ENCODE assay signal across 12 cellular contexts in genomic region chr1:207282049-207282448, GRCh38. TPM values are rescaled to one million over a fixed set of nuclear protein-coding genes. Genes with fewer than 3 reads are reported as not detected.
DNase-seq lines count a peak whose midpoint lies in the region; ATAC-seq, FAIRE-seq and TF ChIP-seq lines count a peak whose summit lies in the region.
"Had no signal": no experiment of that assay in that cellular context is flagged by ENCODE, and none has a peak within 500 bp of the region (broad histone marks: within the 10 kb centered on the region; RNA-seq: fewer than 3 reads in every experiment).

No MANE protein-coding gene starts in this region.

- H3K4me3 ChIP-seq in fibroblast of pulmonary artery (replicated peaks; ENCODE audit: low read depth, low read length) (no peak overlapping the region), small intestine (ENCODE audit: low read depth in 1 of 2, low read length in 2 of 2) (no peak overlapping the region), prostate gland (no peak overlapping the region)
- H3K4me3 ChIP-seq: lower lobe of right lung had no signal

- H3K27ac Mint-ChIP-seq in activated B cell treated with CpG ODN at 0.5 μM for 24 hours: peak overlapping the region; percentile 0
- H3K27ac Mint-ChIP-seq: activated T-cell treated with anti-CD3 and anti-CD28 coated beads, Interleukin-2, amount 50 U/mL, for 72 hours had no signal

- no peaks in the 10 kb centered on the region for H3K9me3 Mint-ChIP-seq in activated B cell treated with CpG ODN at 0.5 μM for 24 hours

- TF ChIP-seq CTCF in activated B cell treated with CpG ODN at 0.5 μM for 24 hours (IDR thresholded peaks at IDR 0.05) (no peak), fibroblast of pulmonary artery (IDR thresholded peaks at IDR 0.05; ENCODE audit: low read length, missing control alignments) (no peak), prostate gland (IDR thresholded peaks at IDR 0.05) (no peak)

- H3K27ac ChIP-seq in small intestine (ENCODE audit: low read depth in 1 of 2, low read length in 1 of 2) (peak overlapping the region in 1 of 2 donors; percentile 87), prostate gland (no peak overlapping the region)
- H3K27ac ChIP-seq: lower lobe of right lung had no signal

- H3K27me3 ChIP-seq in small intestine (ENCODE audit: control insufficient read depth in 2 of 2, insufficient read depth in 2 of 2, low read length in 2 of 2) (no peaks in the 10 kb centered on the region), prostate gland (replicated peaks; ENCODE audit: insufficient read depth) (no peaks in the 10 kb centered on the region)

- no peaks in the 10 kb centered on the region for H3K27me3 Mint-ChIP-seq in activated B cell treated with CpG ODN at 0.5 μM for 24 hours

- no peaks in the 10 kb centered on the region for H3K36me3 Mint-ChIP-seq in activated B cell treated with CpG ODN at 0.5 μM for 24 hours (ENCODE audit: low read depth)

- H3K4me3 Mint-ChIP-seq in activated B cell treated with CpG ODN at 0.5 μM for 24 hours: peak overlapping the region; percentile 1

- DNase-seq in NOMO-1 treated with DMSO at 0.1 percent for 48 hours (lab: John Stamatoyannopoulos, UW; ENCODE audit: unreplicated experiment) (peak; percentile 14), NOMO-1 treated with dmso at 0.1 percent for 144 hours (lab: John Stamatoyannopoulos, UW; ENCODE audit: unreplicated experiment) (no peak), activated B cell treated with CpG ODN at 0.5 μM for 24 hours (no peak), fibroblast of pulmonary artery (ENCODE audit: low read depth) (peak; percentile 50), small intestine (peak; percentile 35), prostate gland (ENCODE audit: low spot score) (no peak), NCI-H2029 treated with DMSO at 0.1 percent for 48 hours (lab: John Stamatoyannopoulos, UW) (no peak)
- DNase-seq: 8988T; activated T-cell treated with anti-CD3 and anti-CD28 coated beads, Interleukin-2, amount 50 U/mL, for 72 hours; lower lobe of right lung; NCI-H510A treated with DMSO at 0.1 percent for 48 hours had no signal

- H3K9me3 ChIP-seq in small intestine (ENCODE audit: control insufficient read depth, low read depth) (no peaks in the 10 kb centered on the region), prostate gland (no peaks in the 10 kb centered on the region)
- H3K9me3 ChIP-seq: lower lobe of right lung had no signal

- intact Hi-C loops in activated B cell treated with CpG ODN at 0.5 μM for 24 hours (cut with micrococcal nuclease) (no loop called here), prostate gland (cut with DNase I) (no loop called here)

- H3K4me1 ChIP-seq in small intestine (ENCODE audit: control insufficient read depth in 2 of 2, insufficient read depth in 1 of 2, low read depth in 1 of 2, low read length in 1 of 2) (peaks cover 4 to 16% of the 10 kb centered on the region in 2 donors), prostate gland (replicated peaks) (no peaks in the 10 kb centered on the region)
- H3K4me1 ChIP-seq: lower lobe of right lung had no signal

- H3K36me3 ChIP-seq in small intestine (ENCODE audit: control insufficient read depth in 2 of 2, insufficient read depth in 2 of 2, low read length in 2 of 2) (no peaks in the 10 kb centered on the region), prostate gland (no peaks in the 10 kb centered on the region)
- H3K36me3 ChIP-seq: lower lobe of right lung had no signal

- ATAC-seq in activated B cell treated with CpG ODN at 0.5 μM for 24 hours (ENCODE audit: low read depth): no peak
- ATAC-seq in HG02840 (IDR thresholded peaks at IDR 0.05; ENCODE audit: low FRiP score, unreplicated experiment): no peak
- ATAC-seq: activated T-cell treated with anti-CD3 and anti-CD28 coated beads, Interleukin-2, amount 50 U/mL, for 72 hours; lower lobe of right lung had no signal

- WGBS in small intestine, 3 donors: 40 to 42% (median 41%) methylated on average over 2 of the region's 2 CpGs
- 73% methylated on average over 2 of the region's 2 CpGs for WGBS in prostate gland

- POLR2A ChIA-PET in activated B cell treated with CpG ODN at 0.5 μM for 24 hours (lab: Charles Lee): no interaction called here

- no peak for TF ChIP-seq POLR2A in prostate gland (IDR thresholded peaks at IDR 0.05)

- no peak for FAIRE-seq in small intestine (lab: Jason Lieb, UNC)

- CTCF ChIA-PET in activated B cell treated with CpG ODN at 0.5 μM for 24 hours (lab: Charles Lee): no interaction called here

- peaks cover 39% of the 10 kb centered on the region for H3K4me1 Mint-ChIP-seq in activated B cell treated with CpG ODN at 0.5 μM for 24 hours

RNA-seq across cellular contexts. Expression of gene CD55, which starts 39.4 kb away (rescaled TPM):
- 90.9 and 91.1 TPM in 2 replicates for total RNA-seq in activated B cell treated with CpG ODN at 0.5 μM for 24 hours
- polyA plus RNA-seq in small intestine: 10 to 100 TPM; 24.8 to 60.2 (median 51.9) TPM
- total RNA-seq in prostate gland: 10 to 100 TPM; 22.8 to 30.2 TPM

Comparison
In these comparisons a context has a peak if more than half of its experiments do, and no peak if none do; other contexts are left out.
1. DNase-seq: peak in NOMO-1 treated with DMSO at 0.1 percent for 48 hours (single experiment), fibroblast of pulmonary artery (single experiment) and small intestine (single experiment); none in NOMO-1 treated with dmso at 0.1 percent for 144 hours (single experiment), activated B cell treated with CpG ODN at 0.5 μM for 24 hours (single experiment), prostate gland (single experiment) and NCI-H2029 treated with DMSO at 0.1 percent for 48 hours (single experiment).